8 cellular contexts compared by ENCODE assay signal in the genomic region with DNA sequence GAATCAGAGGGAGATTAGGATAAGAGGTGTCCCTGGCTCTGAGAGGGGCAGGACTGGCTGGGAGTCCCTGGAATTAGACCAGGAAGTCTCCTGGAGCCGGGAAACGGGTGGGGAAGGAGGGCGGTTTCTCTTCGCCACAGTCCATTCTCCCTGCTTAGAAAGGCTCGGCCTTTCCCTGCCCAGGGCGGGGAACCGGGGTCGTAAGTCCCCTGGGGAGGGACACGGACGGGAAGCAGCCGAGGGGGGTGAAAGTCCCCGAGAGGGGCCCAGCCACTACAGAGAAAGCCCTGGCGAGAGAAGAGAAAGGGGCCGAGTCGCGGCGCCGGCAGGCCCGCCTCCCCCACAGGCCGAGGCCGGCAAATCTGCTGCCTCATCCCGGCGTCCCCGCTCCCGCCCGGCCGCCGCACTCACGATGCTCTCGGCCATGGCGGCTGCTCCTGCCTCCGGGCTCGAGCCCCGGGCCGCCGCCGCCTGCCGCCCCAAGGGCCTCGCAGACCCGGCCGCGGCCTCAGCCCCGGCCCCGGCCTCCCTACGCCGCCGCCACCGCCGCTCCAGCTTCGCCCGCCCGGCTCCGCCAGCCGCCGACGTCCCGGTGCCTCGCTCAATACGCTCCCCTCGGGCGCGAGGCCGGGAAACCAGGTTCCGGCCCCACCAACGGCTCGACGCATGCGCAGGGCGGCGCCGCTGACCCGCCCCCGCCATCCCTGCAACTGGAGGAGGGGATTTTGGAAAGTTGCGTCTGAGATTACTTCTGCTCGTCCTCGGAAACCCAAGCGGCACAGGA. TPM values are rescaled to one million over a fixed set of nuclear protein-coding genes. Genes with fewer than 3 reads are reported as not detected.
A peak's percentile ranks its signal among the peaks of the same experiment; 100 is the strongest.
DNase-seq lines count a peak whose midpoint lies in the region; ATAC-seq, FAIRE-seq and TF ChIP-seq lines count a peak whose summit lies in the region.

A gene (minus strand): TSS at position 608 of the 784 bp plus-strand sequence. CDS start 182 bp downstream, at position 426.
A gene (plus strand): TSS at position 692 of the 784 bp plus-strand sequence. CDS start 5,217 bp downstream, outside the sequence.

- H3K36me3 Mint-ChIP-seq in naive thymus-derived CD8-positive, alpha-beta T cell = peaks cover 0 to 4% (median 0%) of the 10 kb centered on the region in 3 donors
- H3K36me3 Mint-ChIP-seq in stimulated activated naive B cell treated with anti-CD40 and anti-IgM and Interleukin-4, amounts not matched to agents 10 μg/mL and 1 μg/mL and 100 μg/mL, for 72 hours = peaks cover 0 to 10% of the 10 kb centered on the region in 2 donors

- H3K27me3 ChIP-seq in Peyer's patch = no peaks in the 10 kb centered on the region

- peak within 1 kb of the TSS; percentile 89 to 96 (median 92) for H3K27ac Mint-ChIP-seq in naive thymus-derived CD8-positive, alpha-beta T cell
- H3K27ac Mint-ChIP-seq in stimulated activated naive B cell treated with anti-CD40 and anti-IgM and Interleukin-4, amounts not matched to agents 10 μg/mL and 1 μg/mL and 100 μg/mL, for 72 hours = peak within 1 kb of the TSS; percentile 92

- ATAC-seq in GM21528 (IDR thresholded peaks at IDR 0.05; ENCODE audit: low FRiP score, unreplicated experiment) = peak; percentile 79
- peak; percentile 96 for ATAC-seq in naive thymus-derived CD8-positive, alpha-beta T cell
- ATAC-seq in stimulated activated naive B cell treated with anti-CD40 and anti-IgM and Interleukin-4, amounts not matched to agents 10 μg/mL and 1 μg/mL and 100 μg/mL, for 72 hours (replicated peaks) = peak; percentile 91 to 95

- TF ChIP-seq POLR2A in Peyer's patch (IDR thresholded peaks at IDR 0.05) = peak; percentile 68 to 92

- H3K27me3 Mint-ChIP-seq in naive thymus-derived CD8-positive, alpha-beta T cell = no peaks in the 10 kb centered on the region
- no peaks in the 10 kb centered on the region for H3K27me3 Mint-ChIP-seq in stimulated activated naive B cell treated with anti-CD40 and anti-IgM and Interleukin-4, amounts not matched to agents 10 μg/mL and 1 μg/mL and 100 μg/mL, for 72 hours

- H3K4me3 Mint-ChIP-seq in naive thymus-derived CD8-positive, alpha-beta T cell = peak within 1 kb of the TSS; percentile 87 to 96 (median 94)
- H3K4me3 Mint-ChIP-seq in stimulated activated naive B cell treated with anti-CD40 and anti-IgM and Interleukin-4, amounts not matched to agents 10 μg/mL and 1 μg/mL and 100 μg/mL, for 72 hours = peak within 1 kb of the TSS; percentile 88 to 93

- no peaks in the 10 kb centered on the region for H3K36me3 ChIP-seq in Peyer's patch

- H3K9me3 ChIP-seq in Peyer's patch = no peaks in the 10 kb centered on the region

- POLR2A ChIA-PET in naive thymus-derived CD8-positive, alpha-beta T cell (lab: Charles Lee) = interaction anchor here (1.0 to 1.6 kb wide), 3 partner anchors 17 to 29 kb away, joined by 4 to 11 read pairs (median 7); a partner anchor contains a TSS

- peak within 1 kb of the TSS; percentile 82 to 94 (median 90) for H3K27ac ChIP-seq in Peyer's patch

- peaks cover 0 to 22% (median 5%) of the 10 kb centered on the region in 4 donors for H3K4me1 ChIP-seq in Peyer's patch

- no peaks in the 10 kb centered on the region for H3K9me3 Mint-ChIP-seq in naive thymus-derived CD8-positive, alpha-beta T cell
- H3K9me3 Mint-ChIP-seq in stimulated activated naive B cell treated with anti-CD40 and anti-IgM and Interleukin-4, amounts not matched to agents 10 μg/mL and 1 μg/mL and 100 μg/mL, for 72 hours = no peaks in the 10 kb centered on the region

- no peak for FAIRE-seq in D721Med (lab: Jason Lieb, UNC)

- peak; percentile 93 for DNase-seq in D721Med (ENCODE audit: insufficient read length, low spot score)
- DNase-seq in KBM-7 = peak; percentile 87
- peak; percentile 74 to 90 (median 89) for DNase-seq in Peyer's patch
- DNase-seq in activated T-helper 1 cell treated with anti-CD3 and anti-CD28 coated beads, Interleukin-2, amount 50 U/mL, for 16 hours (ENCODE audit: low read depth in 1 of 2, low spot score in 1 of 2) = peak; percentile 66 to 78
- peak; percentile 78 for DNase-seq in fibroblast of mammary gland (ENCODE audit: low read depth)
- DNase-seq in naive thymus-derived CD8-positive, alpha-beta T cell = peak; percentile 71 to 86 (median 82)
- DNase-seq in stimulated activated naive B cell treated with anti-CD40 and anti-IgM and Interleukin-4, amounts not matched to agents 10 μg/mL and 1 μg/mL and 100 μg/mL, for 72 hours = peak; percentile 83

- TF ChIP-seq CTCF in D721Med (IDR thresholded peaks at IDR 0.05; ENCODE audit: insufficient read depth, missing control alignments) (no peak), Peyer's patch (IDR thresholded peaks at IDR 0.05) (no peak), fibroblast of mammary gland (conservative IDR thresholded peaks at IDR 0.05; ENCODE audit: control insufficient read depth, insufficient read depth, low read depth, low read length) (no peak)

- in situ Hi-C loops in KBM-7 (cut with MboI; ENCODE audit: low pct_unique_long_range_greater_than_20kb, low sequenced_read_pairs) = no loop called here

- peak within 1 kb of the TSS; percentile 54 to 99 (median 92) for H3K4me3 ChIP-seq in Peyer's patch
- H3K4me3 ChIP-seq in fibroblast of mammary gland (ENCODE audit: control insufficient read depth, low read depth, low read length) = peak within 1 kb of the TSS; percentile 91

- peaks cover 11 to 31% (median 19%) of the 10 kb centered on the region in 4 donors for H3K4me1 Mint-ChIP-seq in naive thymus-derived CD8-positive, alpha-beta T cell
- peaks cover 7 to 16% of the 10 kb centered on the region in 2 donors for H3K4me1 Mint-ChIP-seq in stimulated activated naive B cell treated with anti-CD40 and anti-IgM and Interleukin-4, amounts not matched to agents 10 μg/mL and 1 μg/mL and 100 μg/mL, for 72 hours

RNA-seq across cellular contexts. Expression of the first gene that starts in this region (rescaled TPM):
- 100 to 1,000 TPM in 3 of 4 donors, 10 to 100 TPM in 1; 77.2 to 911 (median 122) TPM for total RNA-seq in Peyer's patch
- total RNA-seq in naive thymus-derived CD8-positive, alpha-beta T cell = 100 to 1,000 TPM in 1 of 2 experiments, 10 to 100 TPM in 1; 91.1 to 101 TPM
- 10 to 100 TPM; 46.3 to 57.8 (median 51.2) TPM for polyA plus RNA-seq in naive thymus-derived CD8-positive, alpha-beta T cell

RNA-seq across cellular contexts. Expression of the second gene that starts in this region (rescaled TPM):
- total RNA-seq in Peyer's patch = not detected
- total RNA-seq in naive thymus-derived CD8-positive, alpha-beta T cell = under 1 TPM; 0.80 to 0.86 TPM
- polyA plus RNA-seq in naive thymus-derived CD8-positive, alpha-beta T cell = 1 to 10 TPM in 2 of 3 donors, under 1 TPM in 1; 0.83 to 4.0 (median 1.6) TPM

Comparison
In these comparisons a context has a peak if more than half of its experiments do, and no peak if none do; other contexts are left out.
1. Peak in every context shown above with its lines: DNase-seq, ATAC-seq, H3K4me3 ChIP-seq and H3K27ac ChIP-seq.